In the genomic region with DNA sequence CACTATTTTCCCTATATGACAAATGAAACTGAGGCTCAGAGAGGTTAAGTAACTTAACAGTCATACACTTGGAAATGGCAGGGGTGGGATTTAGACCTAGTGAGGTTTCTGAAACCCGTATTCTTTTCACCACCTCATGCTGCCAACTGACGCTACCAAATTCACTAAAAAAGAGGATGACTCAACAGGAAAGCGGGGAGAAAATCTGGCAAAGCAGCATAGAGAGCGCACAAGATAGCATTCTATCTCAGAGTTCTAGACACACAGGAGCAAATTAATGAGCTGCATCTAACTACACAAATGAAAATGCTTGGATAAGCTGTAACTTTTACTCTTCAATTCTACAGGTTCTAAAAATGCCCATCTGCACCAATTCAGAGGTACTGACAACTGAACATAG, we compare ENCODE assay signal across 13 cellular contexts.
DNase-seq lines count a peak whose midpoint lies in the region; ATAC-seq and TF ChIP-seq lines count a peak whose summit lies in the region.
"Had no signal": no experiment of that assay in that cellular context is flagged by ENCODE, and none has a peak within 500 bp of the region (broad histone marks: within the 10 kb centered on the region; RNA-seq: fewer than 3 reads in every experiment).

No MANE protein-coding gene starts in this region.

- CTCF ChIA-PET in MCF 10A (lab: Yijun Ruan, JAX), result interaction anchor here (1.9 to 4.8 kb wide), 2 partner anchors 13 to 24 kb away, joined by 6 to 32 read pairs; no protein-coding TSS in a partner anchor

- H3K4me1 Mint-ChIP-seq in MCF 10A (ENCODE audit: insufficient read depth, unreplicated experiment) (peaks cover 52% of the 10 kb centered on the region), chondrocyte (ENCODE audit: low read depth) (peaks cover 48% of the 10 kb centered on the region)

- H3K27ac Mint-ChIP-seq in MCF 10A (ENCODE audit: low read depth, unreplicated experiment) (no peak overlapping the region), chondrocyte (ENCODE audit: unreplicated experiment) (peak overlapping the region; percentile 49)

- H3K27ac ChIP-seq in breast epithelium (peak overlapping the region in 1 of 2 donors; percentile 8), uterus (peak overlapping the region; percentile 79 to 87)

- intact Hi-C loops in MCF 10A (cut with micrococcal nuclease), result no loop called here
- intact Hi-C loops in breast epithelium (cut with DNase I; ENCODE audit: low total_unique reads), result no loop called here
- intact Hi-C loops in uterus (cut with DNase I; ENCODE audit: low total_unique reads), result no loop called here

- H3K4me1 ChIP-seq in breast epithelium (no peaks in the 10 kb centered on the region), uterus (no peaks in the 10 kb centered on the region)

- H3K36me3 Mint-ChIP-seq in MCF 10A (ENCODE audit: insufficient read depth, unreplicated experiment), result peaks cover 8% of the 10 kb centered on the region
- H3K36me3 Mint-ChIP-seq in chondrocyte (ENCODE audit: low read depth), result peaks cover 1% of the 10 kb centered on the region

- TF ChIP-seq POLR2A in breast epithelium (IDR thresholded peaks at IDR 0.05) (no peak), uterus (IDR thresholded peaks at IDR 0.05) (no peak)

- TF ChIP-seq CTCF in MCF 10A (IDR thresholded peaks at IDR 0.05; ENCODE audit: unreplicated experiment), result no peak
- TF ChIP-seq CTCF in breast epithelium (IDR thresholded peaks at IDR 0.05), result no peak
- TF ChIP-seq CTCF in chondrocyte (IDR thresholded peaks at IDR 0.05), result no peak
- TF ChIP-seq CTCF in uterus (IDR thresholded peaks at IDR 0.05), result no peak

- H3K4me3 Mint-ChIP-seq in MCF 10A (ENCODE audit: unreplicated experiment) (no peak overlapping the region), chondrocyte (ENCODE audit: unreplicated experiment) (no peak overlapping the region)

- H3K4me3 ChIP-seq in breast epithelium (no peak overlapping the region), uterus (no peak overlapping the region)
- H3K4me3 ChIP-seq: lung had no signal

- H3K36me3 ChIP-seq in breast epithelium (no peaks in the 10 kb centered on the region), uterus (no peaks in the 10 kb centered on the region)

- H3K27me3 ChIP-seq in breast epithelium (no peaks in the 10 kb centered on the region), uterus (no peaks in the 10 kb centered on the region)

- POLR2A ChIA-PET in MCF 10A (lab: Yijun Ruan, JAX), result interaction anchor here (0.9 to 6.8 kb wide), 3 partner anchors 23 to 54 kb away, joined by 3 to 155 read pairs (median 115); no protein-coding TSS in a partner anchor

- BruUV-seq in MCF 10A (replicated peaks; lab: Mats Ljungman, UMichigan), result no TSS peak

- H3K27me3 Mint-ChIP-seq in MCF 10A (ENCODE audit: insufficient read depth, unreplicated experiment) (no peaks in the 10 kb centered on the region), chondrocyte (ENCODE audit: low read depth) (no peaks in the 10 kb centered on the region)

- DNase-seq in MCF 10A (ENCODE audit: unreplicated experiment) (peak; percentile 72), breast epithelium (ENCODE audit: low spot score in 2 of 2) (no peak), chondrocyte (ENCODE audit: low spot score) (no peak), kidney tubule cell (ENCODE audit: low spot score) (peak; percentile 37), uterus (peak; percentile 36 to 67), SW 1271 (lab: John Stamatoyannopoulos, UW) (no peak), medulla oblongata (ENCODE audit: extremely low spot score) (no peak)
- DNase-seq: 8988T, amniotic stem cell, small intestine had no signal

- H3K9me3 ChIP-seq in breast epithelium, result no peaks in the 10 kb centered on the region
- no peaks in the 10 kb centered on the region for H3K9me3 ChIP-seq in uterus

- no peak for ATAC-seq in GM21390 (IDR thresholded peaks at IDR 0.05; ENCODE audit: unreplicated experiment)
- ATAC-seq: esophagus mucosa had no signal

- H3K9me3 Mint-ChIP-seq in MCF 10A (ENCODE audit: unreplicated experiment) (no peaks in the 10 kb centered on the region), chondrocyte (ENCODE audit: low read depth) (no peaks in the 10 kb centered on the region)

Comparison
In these comparisons a context has a peak if more than half of its experiments do, and no peak if none do; other contexts are left out.
1. DNase-seq: peak in MCF 10A (single experiment), kidney tubule cell (single experiment) and uterus (2 of 2); none in breast epithelium (0 of 2), chondrocyte (single experiment), SW 1271 (0 of 2) and medulla oblongata (single experiment).